Comparison of ENCODE assay signal across 9 cellular contexts in genomic region chr18:58847383-58848071, GRCh38. TPM values are rescaled to one million over a fixed set of nuclear protein-coding genes. Genes with fewer than 3 reads are reported as not detected.
DNase-seq lines count a peak whose midpoint lies in the region; ATAC-seq, FAIRE-seq and TF ChIP-seq lines count a peak whose summit lies in the region.
"Had no signal": no experiment of that assay in that cellular context is flagged by ENCODE, and none has a peak within 500 bp of the region (broad histone marks: within the 10 kb centered on the region; RNA-seq: fewer than 3 reads in every experiment).

No MANE protein-coding gene starts in this region.

- peak overlapping the region in 1 of 4 donors; percentile 25 for H3K4me3 ChIP-seq in pancreas

- no peak for FAIRE-seq in pancreas (lab: Jason Lieb, UNC)

- H3K4me1 ChIP-seq in pancreas: no peaks in the 10 kb centered on the region

- 14 to 15% methylated on average over 29 of the region's 29 CpGs for WGBS in pancreas, 2 donors

- POLR2A ChIA-PET in RWPE1 (lab: Yijun Ruan, JAX; ENCODE audit: low non-redundant PET): no interaction called here

- CTCF ChIA-PET in RWPE1 (lab: Yijun Ruan, JAX): no interaction called here

- H3K27ac ChIP-seq in RWPE1: no peak overlapping the region
- H3K27ac ChIP-seq in pancreas: peak overlapping the region in 3 of 4 donors; percentile 15 to 70 (median 51)

- no peaks in the 10 kb centered on the region for H3K27me3 ChIP-seq in pancreas

- in situ Hi-C loops in G401 (cut with HindIII; ENCODE audit: low sequenced_read_pairs): no loop called here

- peak; percentile 57 to 71 for ATAC-seq in left cardiac atrium
- ATAC-seq in pancreas: peak; percentile 55 to 75 (median 64)
- no peak for ATAC-seq in GM19351 (IDR thresholded peaks at IDR 0.05; ENCODE audit: unreplicated experiment)
- ATAC-seq in HG03571 (IDR thresholded peaks at IDR 0.05; ENCODE audit: unreplicated experiment): no peak

- intact Hi-C loops in left cardiac atrium (cut with DNase I): loop anchor here in 1 of 2 donors (10.0 kb wide), 1 partner anchor 53 kb away; no protein-coding TSS in a partner anchor
- intact Hi-C loops in pancreas (cut with DNase I): no loop called here

- H3K9me3 ChIP-seq in pancreas: no peaks in the 10 kb centered on the region

- no peak for TF ChIP-seq CTCF in RWPE1 (conservative IDR thresholded peaks at IDR 0.05; ENCODE audit: low read depth)
- no peak for TF ChIP-seq CTCF in pancreas (IDR thresholded peaks at IDR 0.05)

- no peaks in the 10 kb centered on the region for H3K36me3 ChIP-seq in pancreas

- DNase-seq in G401 (ENCODE audit: low spot score) (peak; percentile 27), RWPE1 (ENCODE audit: low spot score) (peak; percentile 33), left cardiac atrium (peak; percentile 46), pancreas (peak; percentile 23 to 57 (median 34)), NCI-H2196 treated with DMSO at 0.1 percent for 48 hours (lab: John Stamatoyannopoulos, UW; ENCODE audit: unreplicated experiment) (no peak), NCI-H1436 treated with DMSO at 0.1 percent for 48 hours (lab: John Stamatoyannopoulos, UW) (no peak)
- DNase-seq: NCI-H1417 treated with DMSO at 0.1 percent for 48 hours had no signal

RNA-seq across cellular contexts. Expression of gene ZNF532, which starts 17.1 kb away (rescaled TPM):
- 19.5 and 21.9 TPM in 2 replicates for total RNA-seq in G401 (2014; rRNA removed; shearing (Covaris generic))
- total RNA-seq in left cardiac atrium: 10 to 100 TPM; 56.8 to 57.9 TPM
- total RNA-seq in pancreas: 10 to 100 TPM in 2 of 6 donors, 1 to 10 TPM in 4; 6.3 to 21.2 (median 8.8) TPM
- polyA plus RNA-seq in pancreas: 10 to 100 TPM in 1 of 2 donors, 1 to 10 TPM in 1; 5.7 to 11.8 TPM

Comparison
In these comparisons a context has a peak if more than half of its experiments do, and no peak if none do; other contexts are left out.
1. DNase-seq: peak in G401 (single experiment), RWPE1 (single experiment), left cardiac atrium (single experiment) and pancreas (6 of 6); none in NCI-H2196 treated with DMSO at 0.1 percent for 48 hours (single experiment) and NCI-H1436 treated with DMSO at 0.1 percent for 48 hours (single experiment).
2. ATAC-seq: peak in left cardiac atrium (2 of 2) and pancreas (4 of 4); none in GM19351 (single experiment) and HG03571 (single experiment).